Comparison of ENCODE assay signal across 16 cellular contexts in genomic region chr20:57667385-57667784, GRCh38. TPM values are rescaled to one million over a fixed set of nuclear protein-coding genes. Genes with fewer than 3 reads are reported as not detected.
DNase-seq lines count a peak whose midpoint lies in the region; ATAC-seq, FAIRE-seq and TF ChIP-seq lines count a peak whose summit lies in the region.
"Had no signal": no experiment of that assay in that cellular context is flagged by ENCODE, and none has a peak within 500 bp of the region (broad histone marks: within the 10 kb centered on the region; RNA-seq: fewer than 3 reads in every experiment).

No MANE protein-coding gene starts in this region.

- H3K36me3 ChIP-seq in BE2C (no peaks in the 10 kb centered on the region), neuronal stem cell (replicated peaks in 1 of 2; ENCODE audit: control insufficient read depth in 2 of 2, insufficient read depth in 2 of 2, low read length in 2 of 2) (no peaks in the 10 kb centered on the region)
- no peaks in the 10 kb centered on the region for H3K36me3 ChIP-seq in naive thymus-derived CD4-positive, alpha-beta T cell (ENCODE audit: control insufficient read depth in 2 of 3, insufficient read depth in 3 of 3, low read length in 3 of 3)

- H2AK5ac ChIP-seq in H9 (ENCODE audit: insufficient read length, low read length) (no peak overlapping the region), neuronal stem cell (ENCODE audit: low read depth, low read length) (peak overlapping the region; percentile 43)

- no peak overlapping the region for H4K91ac ChIP-seq in H9 (ENCODE audit: insufficient read length, low read depth, low read length)
- H4K91ac ChIP-seq in neuronal stem cell (ENCODE audit: low read depth, low read length, poor library complexity): no peak overlapping the region

- no peak overlapping the region for H3K4me3 ChIP-seq in BE2C (ENCODE audit: low read depth, low read length)
- no peak overlapping the region for H3K4me3 ChIP-seq in neuronal stem cell (ENCODE audit: low read length in 2 of 2)
- H3K4me3 ChIP-seq in naive thymus-derived CD4-positive, alpha-beta T cell (ENCODE audit: low read length): no peak overlapping the region
- H3K4me3 ChIP-seq: SK-N-MC had no signal

- H2BK20ac ChIP-seq in H9 (ENCODE audit: low read depth, low read length, poor library complexity, severe bottlenecking): no peak overlapping the region

- H3K9me3 Mint-ChIP-seq in H9 (no peaks in the 10 kb centered on the region), WTC11 (no peaks in the 10 kb centered on the region)
- no peaks in the 10 kb centered on the region for H3K9me3 Mint-ChIP-seq in naive thymus-derived CD4-positive, alpha-beta T cell
- H3K9me3 Mint-ChIP-seq: CD8-positive, alpha-beta T cell; HFFc6 had no signal

- CTCF ChIA-PET in WTC11 (lab: Charles Lee): interaction anchor here (1.2 kb wide), 1 partner anchor 12 kb away, joined by 3 read pairs; no protein-coding TSS in a partner anchor
- CTCF ChIA-PET in naive thymus-derived CD4-positive, alpha-beta T cell (lab: Charles Lee): interaction anchor here (0.7 kb wide), 1 partner anchor 13 kb away, joined by 4 read pairs; no protein-coding TSS in a partner anchor

- H4K20me1 ChIP-seq in H9 (ENCODE audit: control insufficient read depth, insufficient read depth, insufficient read length): no peaks in the 10 kb centered on the region

- H2BK120ac ChIP-seq in H9 (ENCODE audit: low read depth, low read length, poor library complexity, severe bottlenecking) (no peak overlapping the region), neuronal stem cell (ENCODE audit: low read depth, low read length) (peak overlapping the region; percentile 27)

- ATAC-seq in WTC11 (no peak), HG03565 (IDR thresholded peaks at IDR 0.05; ENCODE audit: unreplicated experiment) (no peak), HG03460 (IDR thresholded peaks at IDR 0.05; ENCODE audit: unreplicated experiment) (no peak)
- ATAC-seq in naive thymus-derived CD4-positive, alpha-beta T cell: no peak

- POLR2A ChIA-PET in WTC11 (lab: Charles Lee): no interaction called here
- POLR2A ChIA-PET in naive thymus-derived CD4-positive, alpha-beta T cell (lab: Charles Lee): no interaction called here

- H2BK12ac ChIP-seq in H9 (ENCODE audit: insufficient read length, low read depth, low read length): no peak overlapping the region
- no peak overlapping the region for H2BK12ac ChIP-seq in neuronal stem cell (ENCODE audit: low read length)

- TF ChIP-seq POLR2A in GM12891 (IDR thresholded peaks at IDR 0.05; ENCODE audit: low read depth, low read length): no peak

- no peak overlapping the region for H2AFZ ChIP-seq in H9 (ENCODE audit: low read length)
- no peak overlapping the region for H2AFZ ChIP-seq in neuronal stem cell (ENCODE audit: low read length)

- H3K14ac ChIP-seq in H9 (ENCODE audit: insufficient read depth, low read length) (peak overlapping the region; percentile 54; the same call in 1 of the 2 replicates), neuronal stem cell (ENCODE audit: low read length) (peak overlapping the region; percentile 17)

- H4K5ac ChIP-seq in H9 (ENCODE audit: insufficient read length, low read depth, low read length): no peak overlapping the region

- H3K4me3 Mint-ChIP-seq in H9 (no peak overlapping the region), WTC11 (no peak overlapping the region)
- no peak overlapping the region for H3K4me3 Mint-ChIP-seq in naive thymus-derived CD4-positive, alpha-beta T cell
- H3K4me3 Mint-ChIP-seq: HFFc6 had no signal

- H3K4ac ChIP-seq in H9 (ENCODE audit: low read depth, low read length) (no peak overlapping the region), neuronal stem cell (ENCODE audit: low read length) (no peak overlapping the region)

- H2BK5ac ChIP-seq in H9 (ENCODE audit: insufficient read length, low read length): no peak overlapping the region
- H2BK5ac ChIP-seq in neuronal stem cell (ENCODE audit: low read length): no peak overlapping the region

- H3K4me1 Mint-ChIP-seq in H9 (peaks cover 51 to 53% of the 10 kb centered on the region in 2 experiments), WTC11 (peaks cover 50% of the 10 kb centered on the region)
- H3K4me1 Mint-ChIP-seq in naive thymus-derived CD4-positive, alpha-beta T cell: peaks cover 0 to 9% (median 5%) of the 10 kb centered on the region in 7 donors

- TF ChIP-seq CTCF in BE2C (IDR thresholded peaks at IDR 0.05; ENCODE audit: low read depth, low read length) (0 out of 2 replicates have a peak, but pooled peaks have one; percentile 2), H9 (conservative IDR thresholded peaks at IDR 0.05) (no peak), WTC11 (IDR thresholded peaks at IDR 0.05) (no peak)

- peaks cover 20% of the 10 kb centered on the region; the same call in 1 of the 2 replicates for H3K79me2 ChIP-seq in H9 (ENCODE audit: insufficient read depth, low read length)

- H3K36me3 Mint-ChIP-seq in H9 (ENCODE audit: insufficient read depth in 1 of 3, low read depth in 3 of 3) (peaks cover 0 to 8% (median 0%) of the 10 kb centered on the region in 3 experiments; a peak in 3 of 7 replicates), WTC11 (no peaks in the 10 kb centered on the region; the same call in 1 of the 2 replicates)
- H3K36me3 Mint-ChIP-seq in naive thymus-derived CD4-positive, alpha-beta T cell: no peaks in the 10 kb centered on the region
- H3K36me3 Mint-ChIP-seq: CD8-positive, alpha-beta T cell had no signal

- H3K4me1 ChIP-seq in BE2C: peaks cover 16% of the 10 kb centered on the region
- no peaks in the 10 kb centered on the region; the same call in 1 of the 2 replicates for H3K4me1 ChIP-seq in H9 (ENCODE audit: insufficient read depth, low read length)
- peaks cover under 1 to 3% of the 10 kb centered on the region in 2 donors for H3K4me1 ChIP-seq in neuronal stem cell (ENCODE audit: control insufficient read depth in 2 of 2, insufficient read depth in 1 of 2, low read depth in 1 of 2, low read length in 2 of 2)
- no peaks in the 10 kb centered on the region for H3K4me1 ChIP-seq in naive thymus-derived CD4-positive, alpha-beta T cell (ENCODE audit: control insufficient read depth in 2 of 2, insufficient read depth in 2 of 2, low read length in 2 of 2)

- H3T11ph ChIP-seq in H9 (ENCODE audit: low read length): no peak overlapping the region

- DNase-seq in BE2C: peak; percentile 65
- DNase-seq in H9: no peak
- DNase-seq in WTC11 (ENCODE audit: low spot score): no peak
- DNase-seq in neuronal stem cell (ENCODE audit: low spot score): no peak
- DNase-seq in naive thymus-derived CD4-positive, alpha-beta T cell: no peak
- no peak for DNase-seq in GM12891 (ENCODE audit: insufficient read length, low spot score)
- DNase-seq: ACHN; CD8-positive, alpha-beta T cell; HFFc6; Karpas-422; NCI-H1417 treated with DMSO at 0.1 percent for 48 hours had no signal

- H3K9me3 ChIP-seq in BE2C: no peaks in the 10 kb centered on the region
- no peaks in the 10 kb centered on the region for H3K9me3 ChIP-seq in H9 (ENCODE audit: control insufficient read depth, low read depth, low read length)
- H3K9me3 ChIP-seq in neuronal stem cell (replicated peaks in 1 of 2; ENCODE audit: control insufficient read depth in 2 of 2, insufficient read depth in 1 of 2, low read depth in 1 of 2, low read length in 2 of 2): no peaks in the 10 kb centered on the region
- no peaks in the 10 kb centered on the region for H3K9me3 ChIP-seq in naive thymus-derived CD4-positive, alpha-beta T cell (ENCODE audit: control insufficient read depth in 2 of 3, low read length in 3 of 3)

- H2BK15ac ChIP-seq in H9 (ENCODE audit: low read depth, low read length) (no peak overlapping the region), neuronal stem cell (ENCODE audit: low read length) (no peak overlapping the region)

- H3K23ac ChIP-seq in H9 (ENCODE audit: insufficient read length, low read depth, low read length) (no peak overlapping the region), neuronal stem cell (ENCODE audit: low read depth, low read length, poor library complexity) (no peak overlapping the region)

- no peak overlapping the region for H3K56ac ChIP-seq in H9 (ENCODE audit: insufficient read length, low read depth, low read length)

- no peaks in the 10 kb centered on the region for H3K23me2 ChIP-seq in H9 (ENCODE audit: insufficient read length, low read depth, low read length, poor library complexity, severe bottlenecking)

- no peaks in the 10 kb centered on the region for H3K79me1 ChIP-seq in H9 (ENCODE audit: insufficient read depth, low read depth, low read length, poor library complexity, severe bottlenecking)
- no peaks in the 10 kb centered on the region for H3K79me1 ChIP-seq in neuronal stem cell (ENCODE audit: low read depth, low read length)

- H3K27ac ChIP-seq in H9 (ENCODE audit: insufficient read length, low read depth, low read length) (no peak overlapping the region), neuronal stem cell (replicated peaks; ENCODE audit: low read length) (no peak overlapping the region)
- no peak overlapping the region for H3K27ac ChIP-seq in naive thymus-derived CD4-positive, alpha-beta T cell (ENCODE audit: low read depth, low read length)
- H3K27ac ChIP-seq: SK-N-MC had no signal

- H3K4me2 ChIP-seq in H9 (ENCODE audit: insufficient read depth, insufficient read length, low read length): no peak overlapping the region
- no peak overlapping the region for H3K4me2 ChIP-seq in neuronal stem cell (ENCODE audit: insufficient read depth, low read length, poor library complexity, severe bottlenecking)

- intact Hi-C loops in naive thymus-derived CD4-positive, alpha-beta T cell (cut with micrococcal nuclease): no loop called here

- no CpG with 5 or more reads among the region's 17 CpGs for WGBS in H9 (ENCODE audit: extremely low coverage, insufficient read length, low lambda C conversion rate)
- WGBS in neuronal stem cell (ENCODE audit: extremely low coverage in 2 of 2, insufficient read length in 2 of 2, insufficient replicate concordance in 1 of 2), 2 donors: no CpG with 5 or more reads among the region's 17 CpGs

- peak overlapping the region in 1 of 3 experiments; percentile 73; a peak in 1 of 7 replicates for H3K27ac Mint-ChIP-seq in H9
- H3K27ac Mint-ChIP-seq in WTC11: peak overlapping the region; percentile 74; the same call in 1 of the 2 replicates
- H3K27ac Mint-ChIP-seq in naive thymus-derived CD4-positive, alpha-beta T cell: no peak overlapping the region
- H3K27ac Mint-ChIP-seq: HFFc6 had no signal

- no peaks in the 10 kb centered on the region for H3K27me3 Mint-ChIP-seq in H9 (ENCODE audit: low read depth)
- H3K27me3 Mint-ChIP-seq in WTC11 (ENCODE audit: low read depth): no peaks in the 10 kb centered on the region
- peaks cover 0 to 4% (median 0%) of the 10 kb centered on the region in 5 donors for H3K27me3 Mint-ChIP-seq in naive thymus-derived CD4-positive, alpha-beta T cell

- FAIRE-seq in GM12891 (lab: Jason Lieb, UNC): no peak
- FAIRE-seq: H1 had no signal

- H3K9ac ChIP-seq in H9 (ENCODE audit: extremely low read depth, insufficient read length, low read length): no peak overlapping the region
- H3K9ac ChIP-seq in neuronal stem cell (ENCODE audit: low read depth, low read length, poor library complexity): no peak overlapping the region

- no peak overlapping the region for H3K18ac ChIP-seq in H9 (ENCODE audit: insufficient read length, low read depth, low read length)
- no peak overlapping the region for H3K18ac ChIP-seq in neuronal stem cell (ENCODE audit: low read length)

- H3K27me3 ChIP-seq in BE2C (no peaks in the 10 kb centered on the region), H9 (ENCODE audit: insufficient read depth, low read length) (no peaks in the 10 kb centered on the region), neuronal stem cell (ENCODE audit: control insufficient read depth in 3 of 3, insufficient read depth in 3 of 3, low read depth in 1 of 3, low read length in 3 of 3) (no peaks in the 10 kb centered on the region)
- no peaks in the 10 kb centered on the region for H3K27me3 ChIP-seq in naive thymus-derived CD4-positive, alpha-beta T cell (ENCODE audit: control insufficient read depth in 2 of 2, insufficient read depth in 2 of 2, low read length in 2 of 2)

- H4K8ac ChIP-seq in H9 (replicated peaks; ENCODE audit: insufficient read length, low read depth, low read length): no peak overlapping the region
- H4K8ac ChIP-seq in neuronal stem cell (ENCODE audit: low read depth, low read length): no peak overlapping the region

RNA-seq across cellular contexts. Expression of gene PMEPA1, which starts 42.4 kb away (rescaled TPM):
- polyA plus RNA-seq in BE2C (2012; ENCODE audit: insufficient read depth, insufficient read length, low read depth): 6.3 TPM
- total RNA-seq in H9 (2021) (34.6 and 35.7 TPM in 2 replicates), WTC11 (2021) (29.8 to 40.6 TPM (median 31.0 TPM) in 3 replicates)
- polyA plus RNA-seq in neuronal stem cell (2013, experiment 1 of 2): 0.10 TPM
- polyA plus RNA-seq in neuronal stem cell (2013, experiment 2 of 2): 0.08 TPM
- 1 to 10 TPM in 4 of 5 experiments, under 1 TPM in 1; 0.44 to 10.0 (median 9.0) TPM for total RNA-seq in naive thymus-derived CD4-positive, alpha-beta T cell
- 1 to 10 TPM; 3.1 to 4.0 TPM for polyA plus RNA-seq in naive thymus-derived CD4-positive, alpha-beta T cell
- 2.8 TPM for polyA plus RNA-seq in GM12891 (2012; ENCODE audit: low read depth, missing spikeins)

RNA-seq across cellular contexts. Expression of gene ZBP1, which starts 47.2 kb away (rescaled TPM):
- not detected for polyA plus RNA-seq in BE2C (2012; ENCODE audit: insufficient read depth, insufficient read length, low read depth)
- total RNA-seq in H9 (2021): not detected in 2 replicates
- not detected in 3 replicates for total RNA-seq in WTC11 (2021)
- polyA plus RNA-seq in neuronal stem cell (2013, experiment 1 of 2): not detected
- polyA plus RNA-seq in neuronal stem cell (2013, experiment 2 of 2): not detected
- 10 to 100 TPM in 4 of 5 experiments, 1 to 10 TPM in 1; 9.4 to 27.9 (median 14.2) TPM for total RNA-seq in naive thymus-derived CD4-positive, alpha-beta T cell
- polyA plus RNA-seq in naive thymus-derived CD4-positive, alpha-beta T cell: 1 to 10 TPM; 5.9 to 7.2 TPM
- polyA plus RNA-seq in GM12891 (2012; ENCODE audit: low read depth, missing spikeins): 2.2 TPM
- total RNA-seq: H1, HFFc6, RPMI7951 had no signal
- polyA plus RNA-seq: H1 had no signal

Comparison
In these comparisons a context has a peak if more than half of its experiments do, and no peak if none do; other contexts are left out.
1. RNA of gene ZBP1, which starts 47.2 kb away (total RNA-seq): 9.4 to 27.9 TPM in naive thymus-derived CD4-positive, alpha-beta T cell; not detected in H9 and not detected in WTC11; every median in the first group is over 10 times any median in the second.